In the genomic region with DNA sequence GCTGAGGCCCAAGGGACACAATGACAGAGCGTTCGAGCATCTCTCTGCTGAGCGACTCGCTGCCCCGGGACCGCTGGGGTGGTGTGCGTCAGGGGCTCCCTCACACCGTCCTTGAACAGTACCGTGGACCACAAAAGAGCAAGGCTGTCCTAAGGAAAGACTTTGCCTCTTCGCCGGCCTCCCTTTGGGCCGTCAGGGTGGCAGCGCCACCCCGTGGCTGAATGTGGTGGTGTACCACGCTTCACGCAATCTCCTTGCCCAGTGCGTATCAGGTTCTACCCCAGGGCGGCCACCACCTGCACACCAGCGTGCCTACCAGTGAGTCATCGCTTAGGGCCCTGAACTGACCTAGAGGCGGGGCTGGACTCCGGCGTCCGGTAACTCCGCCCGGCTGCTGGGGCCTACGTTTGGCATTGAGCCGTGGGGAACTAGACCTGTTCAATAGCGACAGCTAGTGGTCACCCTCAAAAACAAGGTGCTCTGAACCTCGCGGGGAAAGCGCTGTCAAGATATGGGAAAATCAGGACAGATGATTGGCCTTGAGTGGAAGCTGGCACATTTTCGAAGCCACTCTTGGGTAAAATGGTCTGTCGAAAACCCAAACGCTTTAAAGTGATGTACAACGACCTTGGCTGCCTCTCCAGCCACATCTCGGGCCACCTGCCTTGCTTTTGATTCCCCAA, we compare ENCODE assay signal across 8 cellular contexts. TPM values are rescaled to one million over a fixed set of nuclear protein-coding genes. Genes with fewer than 3 reads are reported as not detected.
A peak's percentile ranks its signal among the peaks of the same experiment; 100 is the strongest.
DNase-seq lines count a peak whose midpoint lies in the region; FAIRE-seq and TF ChIP-seq lines count a peak whose summit lies in the region.

No MANE protein-coding gene starts in this region.

- FAIRE-seq in H54 (lab: Jason Lieb, UNC), result peak; percentile 79

- no peak overlapping the region for H3K4me3 ChIP-seq in LNCaP clone FGC (ENCODE audit: low read depth, low read length)

- TF ChIP-seq POLR2A in H54 (IDR thresholded peaks at IDR 0.05; ENCODE audit: low read depth, low read length), result no peak

- no peak overlapping the region for H3K27ac Mint-ChIP-seq in chondrocyte (ENCODE audit: unreplicated experiment)

- in situ Hi-C loops in G401 (cut with HindIII; ENCODE audit: low sequenced_read_pairs), result no loop called here

- H3K9me3 Mint-ChIP-seq in chondrocyte (ENCODE audit: low read depth), result no peaks in the 10 kb centered on the region

- no peaks in the 10 kb centered on the region for H3K36me3 Mint-ChIP-seq in chondrocyte (ENCODE audit: low read depth)

- H3K4me3 Mint-ChIP-seq in chondrocyte (ENCODE audit: unreplicated experiment), result peak overlapping the region; percentile 57

- peak; percentile 95 for TF ChIP-seq CTCF in LNCaP clone FGC (IDR thresholded peaks at IDR 0.05; ENCODE audit: control insufficient read depth, extremely low read depth, insufficient read depth)
- peak; percentile 93 for TF ChIP-seq CTCF in chondrocyte (IDR thresholded peaks at IDR 0.05)

- peaks cover 17% of the 10 kb centered on the region for H3K4me1 Mint-ChIP-seq in chondrocyte (ENCODE audit: low read depth)

- peaks cover 28% of the 10 kb centered on the region for H3K27me3 Mint-ChIP-seq in chondrocyte (ENCODE audit: low read depth)

- DNase-seq in G401 (ENCODE audit: low spot score) (peak; percentile 70), H54 (ENCODE audit: insufficient read length, low spot score) (peak; percentile 96), LNCaP clone FGC (ENCODE audit: low read depth) (peak; percentile 92), chondrocyte (ENCODE audit: low spot score) (peak; percentile 95), kidney tubule cell (ENCODE audit: low spot score) (peak; percentile 99), NCI-H748 treated with DMSO at 0.1 percent for 48 hours (lab: John Stamatoyannopoulos, UW) (no peak)
- peak; percentile 72 for DNase-seq in activated CD4-positive, alpha-beta T cell treated with anti-CD3 and anti-CD28 coated beads for 1 hour
- DNase-seq in stimulated activated CD4-positive, alpha-beta T cell treated with anti-CD3 and anti-CD28 coated beads, Interleukin-1b, Interleukin-23, amount 100 ng/mL, for 1 hour (ENCODE audit: low read depth in 2 of 2), result peak; percentile 66 to 78

RNA-seq across cellular contexts. Expression of gene TRAF3IP3, which starts 8.1 kb away (rescaled TPM):
- total RNA-seq in G401 (2014; rRNA removed; shearing (Covaris generic)), result 0.10 TPM in 1 of 2 replicates, not detected in the other
- total RNA-seq in chondrocyte, result not detected in 3 replicates

RNA-seq across cellular contexts. Expression of gene C1orf74, which starts 36.6 kb away (rescaled TPM):
- total RNA-seq in G401 (2014; rRNA removed; shearing (Covaris generic)), result 6.2 and 9.0 TPM in 2 replicates
- total RNA-seq in chondrocyte, result 1.2 to 1.6 TPM (median 1.4 TPM) in 3 replicates

RNA-seq across cellular contexts. Expression of gene HSD11B1, which starts 43.1 kb away (rescaled TPM):
- not detected in 2 replicates for total RNA-seq in G401 (2014; rRNA removed; shearing (Covaris generic))
- total RNA-seq in chondrocyte, result not detected in 3 replicates

RNA-seq across cellular contexts. Expression of gene IRF6, which starts 58.2 kb away (rescaled TPM):
- not detected in 2 replicates for total RNA-seq in G401 (2014; rRNA removed; shearing (Covaris generic))
- total RNA-seq in chondrocyte, result 0.13 to 0.25 TPM in 2 of 3 replicates, not detected in the other
